In the genomic region with DNA sequence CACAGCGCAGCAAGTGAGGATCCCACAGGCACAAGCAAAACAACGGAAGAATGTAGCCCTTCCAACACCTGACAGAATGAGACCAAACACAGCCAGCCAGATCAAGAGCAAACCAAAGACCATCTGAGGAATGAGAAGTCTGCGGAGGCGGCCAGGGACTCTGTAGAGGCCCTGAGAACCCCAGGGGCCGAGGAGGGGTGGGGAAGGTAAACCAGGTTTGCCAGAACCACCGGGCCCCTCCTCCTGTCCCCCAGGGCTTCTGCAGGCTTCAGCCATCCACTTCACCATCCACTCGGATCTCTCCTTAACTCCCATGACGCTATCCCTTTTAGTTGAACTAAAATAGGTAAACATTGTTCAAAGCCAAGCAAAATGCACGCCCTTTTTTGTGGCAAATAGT, we compare ENCODE assay signal across 10 cellular contexts.
"Had no signal": no experiment of that assay in that cellular context is flagged by ENCODE, and none has a peak within 500 bp of the region (broad histone marks: within the 10 kb centered on the region; RNA-seq: fewer than 3 reads in every experiment).

No MANE protein-coding gene starts in this region.

- ATAC-seq: HCT116, HepG2 had no signal

- H3K27ac ChIP-seq: GM23248, HL-60 had no signal

- DNase-seq: GM23248, GOT3, H7, HFFc6, KG1 had no signal

- H3K4me1 ChIP-seq: HAP-1 had no signal

- FAIRE-seq: HepG2 had no signal

- H2AFZ ChIP-seq: GM23248 had no signal

- H3K36me3 ChIP-seq: HAP-1 had no signal

- H3K4me3 Mint-ChIP-seq: HFFc6, IgD-negative memory B cell had no signal

- H3K27ac Mint-ChIP-seq: HFFc6, IgD-negative memory B cell had no signal

- H3K9me3 Mint-ChIP-seq: HFFc6 had no signal

- H3K9me3 ChIP-seq: HAP-1 had no signal

- H3K9ac ChIP-seq: GM23248 had no signal

- H3K4me3 ChIP-seq: GM23248, HAP-1 had no signal
